In genomic region chr17:64166876-64167275, GRCh38 we compare ENCODE assay signal across 16 cellular contexts.
"Had no signal": no experiment of that assay in that cellular context is flagged by ENCODE, and none has a peak within 500 bp of the region (broad histone marks: within the 10 kb centered on the region; RNA-seq: fewer than 3 reads in every experiment).

No MANE protein-coding gene starts in this region.

- H3K9me3 Mint-ChIP-seq: dendritic cell treated with granulocyte-macrophage colony-stimulating factor and Interleukin-4, amounts not matched to agents 40 ng/mL and 50 ng/mL, for 4 days; effector memory CD8-positive, alpha-beta T cell; naive thymus-derived CD4-positive, alpha-beta T cell; nephron progenitor cell had no signal

- H3K27me3 ChIP-seq: heart left ventricle, neutrophil, sigmoid colon had no signal

- H3K4me3 Mint-ChIP-seq: dendritic cell treated with granulocyte-macrophage colony-stimulating factor and Interleukin-4, amounts not matched to agents 40 ng/mL and 50 ng/mL, for 4 days; effector memory CD8-positive, alpha-beta T cell; naive thymus-derived CD4-positive, alpha-beta T cell; nephron progenitor cell had no signal

- H3K27ac Mint-ChIP-seq: effector memory CD8-positive, alpha-beta T cell; naive thymus-derived CD4-positive, alpha-beta T cell; nephron progenitor cell had no signal

- ATAC-seq: effector memory CD8-positive, alpha-beta T cell; left colon; left ventricle myocardium superior; naive thymus-derived CD4-positive, alpha-beta T cell had no signal

- DNase-seq: effector memory CD8-positive, alpha-beta T cell; foreskin melanocyte; heart left ventricle; hippocampal formation; left colon; left ventricle myocardium superior; naive thymus-derived CD4-positive, alpha-beta T cell; nephron progenitor cell; sigmoid colon; stimulated activated CD4-positive, alpha-beta T cell treated with anti-CD3 and anti-CD28 coated beads, Interleukin-2, amount 100 ng/mL, for 24 hours; stimulated activated naive CD4-positive, alpha-beta T cell treated with Interleukin-2 at 50 U/mL for 16 hours; trophoblast cell had no signal

- H3K9me3 ChIP-seq: heart left ventricle, neutrophil, sigmoid colon had no signal

- H3K27me3 Mint-ChIP-seq: dendritic cell treated with granulocyte-macrophage colony-stimulating factor and Interleukin-4, amounts not matched to agents 40 ng/mL and 50 ng/mL, for 4 days; effector memory CD8-positive, alpha-beta T cell; naive thymus-derived CD4-positive, alpha-beta T cell had no signal

- H3K27ac ChIP-seq: heart left ventricle, neutrophil, sigmoid colon, skin epidermis had no signal

- H3K4me1 ChIP-seq: sigmoid colon had no signal

- H3K4me3 ChIP-seq: heart left ventricle, lung, sigmoid colon, skin epidermis had no signal
